1 cellular context compared by ENCODE assay signal in genomic region chr11:20041499-20041898, GRCh38.
TF ChIP-seq lines count a peak whose summit lies in the region.

No MANE protein-coding gene starts in this region.

TF ChIP-seq in WTC11, 78 proteins besides CTCF, POLR2A, EP300 and RAD21 (continued from another document):
- TF ChIP-seq ZBTB21 (CRISPR knock-in tag; IDR thresholded peaks at IDR 0.05; ENCODE audit: borderline replicate concordance) (no peak), NR3C1 (CRISPR knock-in tag; conservative IDR thresholded peaks at IDR 0.05; ENCODE audit: low read depth) (no peak)
